ENCODE assay signal across 1 cellular context in genomic region chr16:88941051-88941932, GRCh38.
TF ChIP-seq lines count a peak whose summit lies in the region.

No MANE protein-coding gene starts in this region.

TF ChIP-seq in WTC11, 78 proteins besides CTCF, POLR2A, EP300 and RAD21 (continued from another document):
- TF ChIP-seq ZNF138 (CRISPR knock-in tag; conservative IDR thresholded peaks at IDR 0.05) (no peak), SOX15 (CRISPR knock-in tag; IDR thresholded peaks at IDR 0.05) (no peak)
TF ChIP-seq in WTC11: peak in this region for 0.
